10 cellular contexts compared by ENCODE assay signal in the genomic region with DNA sequence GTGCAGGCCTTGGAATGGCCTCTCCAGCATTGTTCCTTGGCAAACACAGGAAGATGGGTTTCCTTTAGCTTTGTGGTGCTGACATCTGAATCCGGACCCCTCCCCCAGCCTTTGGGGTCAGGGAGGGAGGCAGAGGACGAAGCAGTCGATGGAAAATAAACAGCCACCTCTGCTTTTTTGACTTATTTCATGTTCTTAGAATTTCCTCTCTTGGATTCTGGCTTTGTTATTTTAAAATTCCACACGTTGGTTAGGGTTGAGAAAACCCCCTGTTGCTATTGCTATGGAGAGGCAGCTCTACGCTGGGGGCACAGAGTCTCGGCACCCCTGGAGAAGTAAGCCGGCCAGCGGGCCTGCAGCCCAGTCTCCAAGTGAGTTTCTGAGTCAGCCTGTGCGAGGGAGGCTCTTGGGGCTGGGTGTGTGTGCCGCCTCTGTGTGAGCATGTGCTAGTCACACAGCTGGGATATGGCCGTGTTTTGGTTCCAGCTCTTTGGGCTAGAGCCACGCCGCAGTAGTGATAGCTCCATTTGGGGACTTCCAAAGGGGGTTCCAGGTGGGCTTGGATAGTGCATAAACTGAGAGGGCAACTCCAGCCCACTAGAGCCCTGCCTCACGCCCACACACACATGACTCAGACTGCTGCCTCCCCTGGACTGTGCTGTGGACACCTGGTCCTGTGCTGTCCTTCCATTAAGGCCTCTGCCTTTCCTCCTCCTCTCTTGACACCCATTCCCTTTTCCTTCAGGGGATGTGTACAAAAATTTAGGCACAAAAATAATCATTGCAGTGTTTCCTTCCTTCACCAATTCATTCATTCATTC. TPM values are rescaled to one million over a fixed set of nuclear protein-coding genes. Genes with fewer than 3 reads are reported as not detected.
DNase-seq lines count a peak whose midpoint lies in the region; ATAC-seq and TF ChIP-seq lines count a peak whose summit lies in the region.
"Had no signal": no experiment of that assay in that cellular context is flagged by ENCODE, and none has a peak within 500 bp of the region (broad histone marks: within the 10 kb centered on the region; RNA-seq: fewer than 3 reads in every experiment).

No MANE protein-coding gene starts in this region.

- TF ChIP-seq CTCF in WTC11 (IDR thresholded peaks at IDR 0.05) (no peak), gastroesophageal sphincter (IDR thresholded peaks at IDR 0.05) (no peak), osteoblast (IDR thresholded peaks at IDR 0.05; ENCODE audit: extremely low read depth, low read depth, low read length) (no peak)

- no peak overlapping the region for H3K27ac Mint-ChIP-seq in WTC11
- no peak overlapping the region for H3K27ac Mint-ChIP-seq in activated CD4-positive, alpha-beta T cell treated with anti-CD3 and anti-CD28 coated beads for 36 hours

- H3K27ac ChIP-seq in gastroesophageal sphincter (peak overlapping the region; percentile 91 to 98 (median 97)), osteoblast (ENCODE audit: low read depth, low read length) (peak overlapping the region; percentile 88)

- no peak overlapping the region; the same call in 1 of the 2 replicates for H3K4me3 Mint-ChIP-seq in WTC11
- no peak overlapping the region for H3K4me3 Mint-ChIP-seq in activated CD4-positive, alpha-beta T cell treated with anti-CD3 and anti-CD28 coated beads for 36 hours

- no peaks in the 10 kb centered on the region for H3K36me3 ChIP-seq in gastroesophageal sphincter
- H3K36me3 ChIP-seq in osteoblast (ENCODE audit: insufficient read depth, low read length) = no peaks in the 10 kb centered on the region

- H3K27me3 ChIP-seq in gastroesophageal sphincter = no peaks in the 10 kb centered on the region
- no peaks in the 10 kb centered on the region for H3K27me3 ChIP-seq in osteoblast (ENCODE audit: insufficient read depth, low read length)

- 20 to 60% methylated on average over 1 to 3 of the region's 14 CpGs for WGBS in gastroesophageal sphincter (ENCODE audit: low coverage in 1 of 2), 2 donors

- H3K36me3 Mint-ChIP-seq in WTC11 = no peaks in the 10 kb centered on the region
- H3K36me3 Mint-ChIP-seq in activated CD4-positive, alpha-beta T cell treated with anti-CD3 and anti-CD28 coated beads for 36 hours (ENCODE audit: low read depth) = no peaks in the 10 kb centered on the region

- no peaks in the 10 kb centered on the region for H4K20me1 ChIP-seq in osteoblast (ENCODE audit: insufficient read depth, low read length)

- ATAC-seq in WTC11 = no peak
- peak; percentile 56 for ATAC-seq in gastroesophageal sphincter
- no peak for ATAC-seq in HG03108 (IDR thresholded peaks at IDR 0.05; ENCODE audit: unreplicated experiment)
- ATAC-seq in activated CD4-positive, alpha-beta T cell treated with anti-CD3 and anti-CD28 coated beads for 36 hours = no peak

- H3K4me3 ChIP-seq in gastroesophageal sphincter = no peak overlapping the region
- no peak overlapping the region for H3K4me3 ChIP-seq in osteoblast (ENCODE audit: insufficient read depth, low read length)

- H3K4me1 ChIP-seq in gastroesophageal sphincter = peaks cover 16 to 53% (median 39%) of the 10 kb centered on the region in 3 donors
- peaks cover 74% of the 10 kb centered on the region for H3K4me1 ChIP-seq in osteoblast (ENCODE audit: insufficient read depth, low read length)

- no peaks in the 10 kb centered on the region for H3K79me2 ChIP-seq in osteoblast (ENCODE audit: insufficient read depth, low read length)

- peaks cover 20% of the 10 kb centered on the region for H3K27me3 Mint-ChIP-seq in WTC11 (ENCODE audit: low read depth)
- peaks cover 25% of the 10 kb centered on the region for H3K27me3 Mint-ChIP-seq in activated CD4-positive, alpha-beta T cell treated with anti-CD3 and anti-CD28 coated beads for 36 hours

- TF ChIP-seq EP300 in gastroesophageal sphincter (IDR thresholded peaks at IDR 0.05) = no peak

- POLR2A ChIA-PET in WTC11 (lab: Charles Lee) = interaction anchor here (1.0 to 4.2 kb wide), 4 partner anchors 10 to 59 kb away, joined by 3 to 53 read pairs (median 29); partner anchors contain the start of gene AMOTL2
- POLR2A ChIA-PET in activated CD4-positive, alpha-beta T cell treated with anti-CD3 and anti-CD28 coated beads for 36 hours (lab: Charles Lee) = no interaction called here

- H3K9me3 Mint-ChIP-seq in WTC11 = no peaks in the 10 kb centered on the region
- H3K9me3 Mint-ChIP-seq in activated CD4-positive, alpha-beta T cell treated with anti-CD3 and anti-CD28 coated beads for 36 hours (ENCODE audit: low read depth) = no peaks in the 10 kb centered on the region

- peak overlapping the region; percentile 28 for H3K4me2 ChIP-seq in osteoblast (ENCODE audit: insufficient read depth, low read length)

- H2AFZ ChIP-seq in osteoblast (ENCODE audit: low read length) = no peak overlapping the region

- peaks cover 26% of the 10 kb centered on the region for H3K4me1 Mint-ChIP-seq in WTC11
- peaks cover 1% of the 10 kb centered on the region for H3K4me1 Mint-ChIP-seq in activated CD4-positive, alpha-beta T cell treated with anti-CD3 and anti-CD28 coated beads for 36 hours

- H3K9me3 ChIP-seq in gastroesophageal sphincter (no peaks in the 10 kb centered on the region), osteoblast (ENCODE audit: low read depth, low read length) (no peaks in the 10 kb centered on the region)

- CTCF ChIA-PET in WTC11 (lab: Charles Lee) = interaction anchor here (1.8 to 9.1 kb wide), 4 partner anchors 49 to 158 kb away, joined by 6 to 175 read pairs (median 34); partner anchors contain the start of gene AMOTL2
- CTCF ChIA-PET in activated CD4-positive, alpha-beta T cell treated with anti-CD3 and anti-CD28 coated beads for 36 hours (lab: Charles Lee) = interaction anchor here (0.7 to 1.6 kb wide), 2 partner anchors 21 to 158 kb away, joined by 3 to 5 read pairs; no protein-coding TSS in a partner anchor

- peak; percentile 66 for DNase-seq in AG08395 (ENCODE audit: low spot score)
- peak; percentile 40 for DNase-seq in WTC11 (ENCODE audit: low spot score)
- DNase-seq in osteoblast (ENCODE audit: insufficient read length, low spot score, missing footprints) = peak; percentile 93
- no peak for DNase-seq in NCI-H128 (lab: John Stamatoyannopoulos, UW; ENCODE audit: unreplicated experiment)
- DNase-seq in RPMI8226 = no peak
- no peak for DNase-seq in activated CD4-positive, alpha-beta T cell treated with anti-CD3 and anti-CD28 coated beads for 36 hours
- DNase-seq: activated CD4-positive, alpha-beta T cell treated with anti-CD3 and anti-CD28 coated beads, Interleukin-2, amount 50 U/mL, for 1 hour; stimulated activated CD4-positive, alpha-beta T cell treated with anti-CD3 and anti-CD28 coated beads, Interleukin-12 subunit alpha, Interleukin-12 subunit beta, amount 100 ng/mL, for 4 hours had no signal

- intact Hi-C loops in activated CD4-positive, alpha-beta T cell treated with anti-CD3 and anti-CD28 coated beads for 36 hours (cut with DNase I, micrococcal nuclease) = no loop called here

- TF ChIP-seq POLR2A in gastroesophageal sphincter (IDR thresholded peaks at IDR 0.05) = no peak

TF ChIP-seq in WTC11, 78 proteins besides CTCF, POLR2A, EP300 and RAD21:
- TF ChIP-seq NFYB (CRISPR knock-in tag; conservative IDR thresholded peaks at IDR 0.05; ENCODE audit: low read depth) (no peak), FOXP1 (CRISPR knock-in tag; IDR thresholded peaks at IDR 0.05; ENCODE audit: borderline replicate concordance) (peak; percentile 27; the same call in 1 of the 2 replicates)
- TF ChIP-seq, protein P1, sequence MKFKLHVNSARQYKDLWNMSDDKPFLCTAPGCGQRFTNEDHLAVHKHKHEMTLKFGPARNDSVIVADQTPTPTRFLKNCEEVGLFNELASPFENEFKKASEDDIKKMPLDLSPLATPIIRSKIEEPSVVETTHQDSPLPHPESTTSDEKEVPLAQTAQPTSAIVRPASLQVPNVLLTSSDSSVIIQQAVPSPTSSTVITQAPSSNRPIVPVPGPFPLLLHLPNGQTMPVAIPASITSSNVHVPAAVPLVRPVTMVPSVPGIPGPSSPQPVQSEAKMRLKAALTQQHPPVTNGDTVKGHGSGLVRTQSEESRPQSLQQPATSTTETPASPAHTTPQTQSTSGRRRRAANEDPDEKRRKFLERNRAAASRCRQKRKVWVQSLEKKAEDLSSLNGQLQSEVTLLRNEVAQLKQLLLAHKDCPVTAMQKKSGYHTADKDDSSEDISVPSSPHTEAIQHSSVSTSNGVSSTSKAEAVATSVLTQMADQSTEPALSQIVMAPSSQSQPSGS (CRISPR knock-in tag; IDR thresholded peaks at IDR 0.05; ENCODE audit: borderline replicate concordance, low read depth) = no peak
- TF ChIP-seq, protein P2, sequence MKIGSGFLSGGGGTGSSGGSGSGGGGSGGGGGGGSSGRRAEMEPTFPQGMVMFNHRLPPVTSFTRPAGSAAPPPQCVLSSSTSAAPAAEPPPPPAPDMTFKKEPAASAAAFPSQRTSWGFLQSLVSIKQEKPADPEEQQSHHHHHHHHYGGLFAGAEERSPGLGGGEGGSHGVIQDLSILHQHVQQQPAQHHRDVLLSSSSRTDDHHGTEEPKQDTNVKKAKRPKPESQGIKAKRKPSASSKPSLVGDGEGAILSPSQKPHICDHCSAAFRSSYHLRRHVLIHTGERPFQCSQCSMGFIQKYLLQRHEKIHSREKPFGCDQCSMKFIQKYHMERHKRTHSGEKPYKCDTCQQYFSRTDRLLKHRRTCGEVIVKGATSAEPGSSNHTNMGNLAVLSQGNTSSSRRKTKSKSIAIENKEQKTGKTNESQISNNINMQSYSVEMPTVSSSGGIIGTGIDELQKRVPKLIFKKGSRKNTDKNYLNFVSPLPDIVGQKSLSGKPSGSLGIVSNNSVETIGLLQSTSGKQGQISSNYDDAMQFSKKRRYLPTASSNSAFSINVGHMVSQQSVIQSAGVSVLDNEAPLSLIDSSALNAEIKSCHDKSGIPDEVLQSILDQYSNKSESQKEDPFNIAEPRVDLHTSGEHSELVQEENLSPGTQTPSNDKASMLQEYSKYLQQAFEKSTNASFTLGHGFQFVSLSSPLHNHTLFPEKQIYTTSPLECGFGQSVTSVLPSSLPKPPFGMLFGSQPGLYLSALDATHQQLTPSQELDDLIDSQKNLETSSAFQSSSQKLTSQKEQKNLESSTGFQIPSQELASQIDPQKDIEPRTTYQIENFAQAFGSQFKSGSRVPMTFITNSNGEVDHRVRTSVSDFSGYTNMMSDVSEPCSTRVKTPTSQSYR (CRISPR knock-in tag; IDR thresholded peaks at IDR 0.05) = 0 out of 2 replicates have a peak, but pooled peaks have one; percentile 48

RNA-seq across cellular contexts. Expression of gene AMOTL2, which starts 58.8 kb away (rescaled TPM):
- total RNA-seq in WTC11 (2021) (76.9 to 85.4 TPM (median 79.9 TPM) in 3 replicates), gastroesophageal sphincter (100 to 1,000 TPM in 3 of 4 donors, 10 to 100 TPM in 1; 93.2 to 226 (median 153) TPM), osteoblast (205 and 300 TPM in 2 replicates)
- total RNA-seq in activated CD4-positive, alpha-beta T cell treated with anti-CD3 and anti-CD28 coated beads for 36 hours = under 1 TPM; 0.32 to 0.42 TPM

Comparison
In these comparisons a context has a peak if more than half of its experiments do, and no peak if none do; other contexts are left out.
1. DNase-seq: peak in AG08395 (single experiment), WTC11 (single experiment) and osteoblast (single experiment); none in NCI-H128 (single experiment), RPMI8226 (single experiment) and activated CD4-positive, alpha-beta T cell treated with anti-CD3 and anti-CD28 coated beads for 36 hours (single experiment).
2. RNA of gene AMOTL2, which starts 58.8 kb away (total RNA-seq): 205 to 300 TPM in osteoblast, 93.2 to 226 TPM in gastroesophageal sphincter and 76.9 to 85.4 TPM in WTC11; 0.32 to 0.42 TPM in activated CD4-positive, alpha-beta T cell treated with anti-CD3 and anti-CD28 coated beads for 36 hours; every median in the first group is over 10 times any median in the second.